In genomic region chr1:233394860-233395717, GRCh38 we compare ENCODE assay signal across 8 cellular contexts.
A peak's percentile ranks its signal among the peaks of the same experiment; 100 is the strongest.
DNase-seq lines count a peak whose midpoint lies in the region; ATAC-seq, FAIRE-seq and TF ChIP-seq lines count a peak whose summit lies in the region.

No MANE protein-coding gene starts in this region.

- TF ChIP-seq POLR2A in lower leg skin (IDR thresholded peaks at IDR 0.05), result no peak

- FAIRE-seq in bronchial epithelial cell (lab: Jason Lieb, UNC), result no peak
- FAIRE-seq in kidney (lab: Jason Lieb, UNC), result peak; percentile 95

- H2AFZ ChIP-seq in OCI-LY3 (ENCODE audit: low read depth, low read length), result peak overlapping the region; percentile 77

- ATAC-seq in GM19351 (IDR thresholded peaks at IDR 0.05; ENCODE audit: unreplicated experiment) (peak; percentile 94), upper lobe of right lung (peak; percentile 85)

- TF ChIP-seq CTCF in OCI-LY3 (IDR thresholded peaks at IDR 0.05; ENCODE audit: low read depth, low read length) (peak; percentile 97), bronchial epithelial cell (IDR thresholded peaks at IDR 0.05; ENCODE audit: insufficient read depth, low read length, severe bottlenecking) (peak; percentile 67), kidney (IDR thresholded peaks at IDR 0.05; ENCODE audit: borderline replicate concordance, extremely low read depth, insufficient read depth) (peak; percentile 61), upper lobe of right lung (IDR thresholded peaks at IDR 0.05) (peak; percentile 69), lower leg skin (IDR thresholded peaks at IDR 0.05) (no peak)

- in situ Hi-C loops in KBM-7 (cut with MboI; ENCODE audit: low pct_unique_long_range_greater_than_20kb, low sequenced_read_pairs), result no loop called here

- no peaks in the 10 kb centered on the region for H3K9me3 ChIP-seq in OCI-LY3 (ENCODE audit: insufficient read depth, low read length)
- H3K9me3 ChIP-seq in kidney (ENCODE audit: control insufficient read depth in 1 of 2, low read length in 2 of 2), result no peaks in the 10 kb centered on the region
- no peaks in the 10 kb centered on the region for H3K9me3 ChIP-seq in upper lobe of right lung

- H3K79me2 ChIP-seq in OCI-LY3 (ENCODE audit: low read length), result no peaks in the 10 kb centered on the region

- peaks cover 37% of the 10 kb centered on the region for H3K27me3 ChIP-seq in OCI-LY3 (ENCODE audit: low read depth, low read length)
- no peaks in the 10 kb centered on the region for H3K27me3 ChIP-seq in bronchial epithelial cell (ENCODE audit: control insufficient read depth, insufficient read depth, low read length)
- H3K27me3 ChIP-seq in upper lobe of right lung, result no peaks in the 10 kb centered on the region

- H3K36me3 ChIP-seq in OCI-LY3 (replicated peaks; ENCODE audit: low read depth, low read length) (no peaks in the 10 kb centered on the region), bronchial epithelial cell (ENCODE audit: control insufficient read depth, insufficient read depth, low read length) (no peaks in the 10 kb centered on the region), kidney (ENCODE audit: control insufficient read depth in 1 of 2, insufficient read depth in 2 of 2, low read length in 2 of 2) (no peaks in the 10 kb centered on the region), upper lobe of right lung (no peaks in the 10 kb centered on the region)

- H3K27ac ChIP-seq in OCI-LY3 (ENCODE audit: low read length) (no peak overlapping the region), kidney (ENCODE audit: low read depth in 2 of 2, low read length in 2 of 2) (no peak overlapping the region), upper lobe of right lung (no peak overlapping the region)

- 61 to 62% methylated on average over 13 of the region's 13 CpGs for WGBS in lower leg skin, 2 donors

- H4K20me1 ChIP-seq in OCI-LY3 (ENCODE audit: insufficient read depth, low read length), result no peaks in the 10 kb centered on the region

- DNase-seq in DMS 273 treated with DMSO at 0.1 percent for 48 hours (lab: John Stamatoyannopoulos, UW) (peak; percentile 50), KBM-7 (peak; percentile 68), bronchial epithelial cell (ENCODE audit: low read depth) (peak; percentile 64), kidney (no peak), upper lobe of right lung (no peak), lower leg skin (ENCODE audit: low spot score in 2 of 2) (no peak)

- H3K4me3 ChIP-seq in OCI-LY3 (ENCODE audit: low read length), result peak overlapping the region; percentile 18; the same call in 1 of the 2 replicates
- no peak overlapping the region for H3K4me3 ChIP-seq in bronchial epithelial cell (ENCODE audit: low read depth, low read length)
- H3K4me3 ChIP-seq in kidney (ENCODE audit: low read length in 2 of 2), result no peak overlapping the region
- no peak overlapping the region for H3K4me3 ChIP-seq in upper lobe of right lung
- H3K4me3 ChIP-seq in lower leg skin (ENCODE audit: low read depth, poor library complexity, severe bottlenecking), result no peak overlapping the region

- intact Hi-C loops in kidney (cut with DNase I) (no loop called here), upper lobe of right lung (cut with DNase I) (no loop called here), lower leg skin (cut with DNase I; ENCODE audit: low total_unique reads) (loop anchor here (10.0 kb wide), 2 partner anchors 400 to 670 kb away; no protein-coding TSS in a partner anchor)

- no peak overlapping the region for H3K9ac ChIP-seq in OCI-LY3 (ENCODE audit: low read length)
- no peak overlapping the region for H3K9ac ChIP-seq in kidney (ENCODE audit: low read length in 2 of 2)

- H3K4me1 ChIP-seq in OCI-LY3 (ENCODE audit: low read length) (peaks cover 4% of the 10 kb centered on the region; the same call in 1 of the 2 replicates), kidney (ENCODE audit: control insufficient read depth in 1 of 2, insufficient read depth in 1 of 2, low read depth in 1 of 2, low read length in 2 of 2) (no peaks in the 10 kb centered on the region), upper lobe of right lung (no peaks in the 10 kb centered on the region)

- peak overlapping the region; percentile 61 for H3K4me2 ChIP-seq in OCI-LY3 (ENCODE audit: low read length)

Comparison
In these comparisons a context has a peak if more than half of its experiments do, and no peak if none do; other contexts are left out.
1. DNase-seq: peak in DMS 273 treated with DMSO at 0.1 percent for 48 hours (single experiment), KBM-7 (single experiment) and bronchial epithelial cell (single experiment); none in kidney (single experiment), upper lobe of right lung (single experiment) and lower leg skin (0 of 2).
2. CTCF ChIP-seq: peak in OCI-LY3 (single experiment), bronchial epithelial cell (single experiment), kidney (single experiment) and upper lobe of right lung (single experiment); none in lower leg skin (0 of 3).